Comparison of ENCODE assay signal across 20 cellular contexts in the genomic region with DNA sequence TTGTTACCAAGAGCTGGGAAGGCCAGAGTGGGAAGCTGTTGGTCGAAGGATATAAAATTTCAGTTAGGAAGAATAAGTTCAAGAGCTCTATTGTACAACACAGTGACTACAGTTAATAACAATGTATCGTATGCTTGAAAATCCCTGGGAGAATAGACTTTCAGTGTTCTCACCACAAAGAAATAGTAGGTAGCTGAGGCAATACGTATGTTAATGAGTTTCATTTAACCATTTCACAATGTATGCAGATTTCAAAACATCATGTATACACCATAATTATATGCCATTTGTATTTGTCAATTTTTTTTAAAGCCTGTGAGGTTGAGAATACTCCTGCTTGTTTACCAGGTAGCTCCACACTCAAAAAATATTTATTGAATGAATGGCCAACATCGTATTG. TPM values are rescaled to one million over a fixed set of nuclear protein-coding genes. Genes with fewer than 3 reads are reported as not detected.
DNase-seq lines count a peak whose midpoint lies in the region; ATAC-seq and TF ChIP-seq lines count a peak whose summit lies in the region.
"Had no signal": no experiment of that assay in that cellular context is flagged by ENCODE, and none has a peak within 500 bp of the region (broad histone marks: within the 10 kb centered on the region; RNA-seq: fewer than 3 reads in every experiment).

No MANE protein-coding gene starts in this region.

- H3K27ac ChIP-seq in GM23338 (ENCODE audit: low read depth) (no peak overlapping the region), brain microvascular endothelial cell (peak overlapping the region; percentile 31)
- H3K27ac ChIP-seq: BLaER1, GM23248, Peyer's patch had no signal

- DNase-seq in GM23338 (ENCODE audit: low spot score) (no peak), brain microvascular endothelial cell (no peak), fibroblast of peridontal ligament (ENCODE audit: extremely low read depth) (peak; percentile 54), skeletal muscle cell (ENCODE audit: low read depth) (peak; percentile 87), cerebellar cortex (ENCODE audit: low spot score) (no peak), NCI-H446 (lab: John Stamatoyannopoulos, UW) (no peak), retina (no peak)
- DNase-seq: CD4-positive, alpha-beta memory T cell; EL; GM23248; HCEC 1CT; NCI-H1092 treated with DMSO at 0.1 percent for 48 hours; NCI-H2081; NK-92 treated with Interleukin-12 subunit alpha and Interleukin-12 subunit beta, amount 100 ng/mL, for 24 hours; Peyer's patch had no signal

- in situ Hi-C loops in brain microvascular endothelial cell (cut with HindIII; ENCODE audit: low pct_ligation_motif_present, low sequenced_read_pairs) = no loop called here

- H3K4me3 Mint-ChIP-seq in GM23338 = no peak overlapping the region
- H3K4me3 Mint-ChIP-seq: CD4-positive, alpha-beta memory T cell had no signal

- no peak overlapping the region for H3K4me3 ChIP-seq in GM23338
- H3K4me3 ChIP-seq in brain microvascular endothelial cell (ENCODE audit: low read depth, low read length) = no peak overlapping the region
- no peak overlapping the region for H3K4me3 ChIP-seq in skeletal muscle cell (ENCODE audit: low read depth, low read length)
- H3K4me3 ChIP-seq: BLaER1, GM12878, GM23248, K562, Peyer's patch had no signal

- H3K4me1 Mint-ChIP-seq in GM23338 = peaks cover 44% of the 10 kb centered on the region
- H3K4me1 Mint-ChIP-seq: CD4-positive, alpha-beta memory T cell had no signal

- H3K36me3 Mint-ChIP-seq in GM23338 (ENCODE audit: low read depth) = no peaks in the 10 kb centered on the region

- no peaks in the 10 kb centered on the region for H4K20me1 ChIP-seq in GM23338 (replicated peaks; ENCODE audit: insufficient read depth)
- H4K20me1 ChIP-seq: BLaER1 had no signal

- no peak overlapping the region for H3K4me2 ChIP-seq in GM23338
- H3K4me2 ChIP-seq: BLaER1 had no signal

- H3K27me3 Mint-ChIP-seq in GM23338 (ENCODE audit: insufficient read depth, low read depth, poor library complexity) = peaks cover 2% of the 10 kb centered on the region

- H3K36me3 ChIP-seq in GM23338 (ENCODE audit: insufficient read depth) (no peaks in the 10 kb centered on the region), brain microvascular endothelial cell (replicated peaks) (no peaks in the 10 kb centered on the region)
- H3K36me3 ChIP-seq: BLaER1, Peyer's patch had no signal

- H3K9me2 ChIP-seq in GM23338 (ENCODE audit: insufficient read depth) = 0 out of 2 replicates have a peak, but pooled peaks cover 6% of the 10 kb centered on the region

- H3K9me3 Mint-ChIP-seq in GM23338 = no peaks in the 10 kb centered on the region; the same call in 2 of the 3 replicates

- no peak overlapping the region for H2AFZ ChIP-seq in GM23338
- H2AFZ ChIP-seq: GM23248 had no signal

- H3K79me2 ChIP-seq in GM23338 (replicated peaks; ENCODE audit: insufficient read depth) = no peaks in the 10 kb centered on the region

- TF ChIP-seq CTCF in GM23338 (conservative IDR thresholded peaks at IDR 0.05; ENCODE audit: low read depth in 2 of 2) (no peak), brain microvascular endothelial cell (IDR thresholded peaks at IDR 0.05; ENCODE audit: low read depth, low read length, missing control alignments) (no peak)

- no peaks in the 10 kb centered on the region for H3K27me3 ChIP-seq in GM23338 (ENCODE audit: insufficient read depth)
- no peaks in the 10 kb centered on the region for H3K27me3 ChIP-seq in brain microvascular endothelial cell (replicated peaks)
- H3K27me3 ChIP-seq: BLaER1, Peyer's patch had no signal

- peak overlapping the region; percentile 51; the same call in 1 of the 2 replicates for H3K27ac Mint-ChIP-seq in GM23338
- H3K27ac Mint-ChIP-seq: CD4-positive, alpha-beta memory T cell had no signal

- ATAC-seq in GM23338 = no peak
- no peak for ATAC-seq in HG02571 (IDR thresholded peaks at IDR 0.05; ENCODE audit: unreplicated experiment)
- ATAC-seq: GM12878, K562 had no signal

- no peaks in the 10 kb centered on the region for H3F3A ChIP-seq in GM23338 (replicated peaks; ENCODE audit: low read depth)

- peaks cover 35% of the 10 kb centered on the region for H3K4me1 ChIP-seq in GM23338 (ENCODE audit: insufficient read depth)
- H3K4me1 ChIP-seq: BLaER1, Peyer's patch had no signal

TF ChIP-seq in GM23338, 12 proteins besides CTCF, POLR2A, EP300 and RAD21:
- no peak for TF ChIP-seq CREB1 (CRISPR knock-in tag; IDR thresholded peaks at IDR 0.05; ENCODE audit: low read depth)

RNA-seq across cellular contexts. Expression of a gene that starts 41.5 kb away (rescaled TPM):
- 0.66 and 0.80 TPM in 2 replicates for total RNA-seq in GM23338 (2014; rRNA removed; shearing (Covaris generic))
- 2.0 and 2.4 TPM in 2 replicates for polyA plus RNA-seq in GM23338 (2016; fragmentation: Nextera tagmentation; extraction: Ambion mirVana)
- total RNA-seq: A673; CD4-positive, alpha-beta memory T cell; GM12878; K562 had no signal
- polyA plus RNA-seq: CD4-positive, alpha-beta memory T cell; GM12878; K562 had no signal

Comparison
In these comparisons a context has a peak if more than half of its experiments do, and no peak if none do; other contexts are left out.
1. DNase-seq: peak in fibroblast of peridontal ligament (single experiment) and skeletal muscle cell (single experiment); none in GM23338 (single experiment), brain microvascular endothelial cell (single experiment), cerebellar cortex (single experiment), NCI-H446 (0 of 2) and retina (single experiment).